ENCODE assay signal across 5 cellular contexts in genomic region chr14:95014036-95014435, GRCh38.
"Had no signal": no experiment of that assay in that cellular context is flagged by ENCODE, and none has a peak within 500 bp of the region (broad histone marks: within the 10 kb centered on the region; RNA-seq: fewer than 3 reads in every experiment).

No MANE protein-coding gene starts in this region.

- H3K27ac ChIP-seq: HL-60 had no signal

- DNase-seq: IMR-90, KBM-7 had no signal

- ATAC-seq: HepG2, K562 had no signal

- H3K4me3 ChIP-seq: K562 had no signal
